In the genomic region with DNA sequence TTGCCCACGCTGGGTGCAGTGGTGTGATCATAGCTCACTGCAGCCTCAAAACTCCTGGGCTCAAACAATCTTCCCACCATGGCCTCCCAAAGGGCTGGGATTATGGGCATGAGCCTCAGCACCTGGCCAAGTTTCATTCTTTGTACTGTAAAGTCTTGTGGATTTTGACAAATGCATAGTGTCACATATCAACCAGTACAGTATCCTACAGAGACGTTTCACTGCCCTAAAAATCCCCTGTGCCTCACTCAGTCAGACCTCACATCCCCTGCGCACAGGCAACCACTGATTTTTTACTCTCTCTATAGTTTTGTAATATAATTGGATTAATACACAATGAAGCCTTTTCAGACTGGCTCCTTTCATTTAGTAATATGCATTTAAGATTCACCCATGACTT, we compare ENCODE assay signal across 30 cellular contexts.
"Had no signal": no experiment of that assay in that cellular context is flagged by ENCODE, and none has a peak within 500 bp of the region (broad histone marks: within the 10 kb centered on the region; RNA-seq: fewer than 3 reads in every experiment).

No MANE protein-coding gene starts in this region.

- ATAC-seq: activated CD4-positive, alpha-beta T cell treated with anti-CD3 and anti-CD28 coated beads for 36 hours; activated CD8-positive, alpha-beta memory T cell treated with anti-CD3 and anti-CD28 coated beads, Interleukin-2, amount 10 ng/mL, durations not matched to agents 7 days and 5 days; activated CD8-positive, alpha-beta T cell treated with anti-CD3 and anti-CD28 coated beads, Interleukin-2, amount 10 ng/mL, durations not matched to agents 7 days and 5 days; activated naive CD8-positive, alpha-beta T cell treated with anti-CD3 and anti-CD28 coated beads, Interleukin-2, amount 50 U/mL, for 24 hours had no signal

- DNase-seq: activated B cell treated with CpG ODN at 0.5 μM for 24 hours; activated CD4-positive, alpha-beta memory T cell treated with anti-CD3 and anti-CD28 coated beads, Interleukin-2, amount 10 ng/mL, durations not matched to agents 7 days and 5 days; activated CD4-positive, alpha-beta T cell treated with anti-CD3 and anti-CD28 coated beads for 36 hours; activated CD4-positive, alpha-beta T cell treated with anti-CD3 and anti-CD28 coated beads for 48 hours; activated CD4-positive, alpha-beta T cell treated with anti-CD3 and anti-CD28 coated beads, Interleukin-2, amount 10 ng/mL, durations not matched to agents 7 days and 5 days; activated CD4-positive, alpha-beta T cell treated with anti-CD3 and anti-CD28 coated beads, Interleukin-2, amount 50 U/mL, for 48 hours; activated CD4-positive, CD25-positive, alpha-beta regulatory T cell treated with anti-CD3 and anti-CD28 coated beads, Interleukin-2, amount 50 U/mL, for 72 hours; activated CD8-positive, alpha-beta memory T cell treated with anti-CD3 and anti-CD28 coated beads for 24 hours; activated CD8-positive, alpha-beta memory T cell treated with anti-CD3 and anti-CD28 coated beads, Interleukin-2, amount 10 ng/mL, durations not matched to agents 7 days and 5 days; activated CD8-positive, alpha-beta memory T cell treated with anti-CD3 and anti-CD28 coated beads, Interleukin-2, amount 50 U/mL, for 48 hours; activated CD8-positive, alpha-beta T cell treated with anti-CD3 and anti-CD28 coated beads, Interleukin-2, amount 10 ng/mL, durations not matched to agents 7 days and 5 days; activated effector memory CD4-positive, alpha-beta T cell treated with Interleukin-2 at 50 U/mL for 16 hours; activated gamma-delta T cell; activated naive CD4-positive, alpha-beta T cell treated with anti-CD3 and anti-CD28 coated beads, Interleukin-2, amount 10 ng/mL, durations not matched to agents 7 days and 5 days; activated naive CD4-positive, alpha-beta T cell treated with Interleukin-2 at 50 U/mL for 16 hours; activated naive CD8-positive, alpha-beta T cell treated with anti-CD3 and anti-CD28 coated beads, Interleukin-2, amount 10 ng/mL, durations not matched to agents 7 days and 5 days; activated naive CD8-positive, alpha-beta T cell treated with anti-CD3 and anti-CD28 coated beads, Interleukin-2, amount 50 U/mL, for 24 hours; activated T-cell treated with anti-CD3 and anti-CD28 coated beads, Interleukin-2, amount 50 U/mL, for 24 hours; activated T-cell treated with anti-CD3 and anti-CD28 coated beads, Interleukin-2, amount 50 U/mL, for 48 hours; amygdala; anterior cingulate cortex; caudate nucleus; cerebellar nuclear complex; T-helper 2 cell; T-helper 9 cell had no signal

- H3K9me3 ChIP-seq: ascending aorta had no signal

- H3K4me1 ChIP-seq: ascending aorta had no signal

- H3K4me3 ChIP-seq: ascending aorta, cardiac muscle cell had no signal

- H3K27ac ChIP-seq: ascending aorta, cardiac muscle cell, VCaP had no signal

- H3K36me3 ChIP-seq: ascending aorta, cardiac muscle cell had no signal

- FAIRE-seq: bronchial epithelial cell, TTC549 had no signal

- H3K27me3 ChIP-seq: ascending aorta, cardiac muscle cell had no signal
